8 cellular contexts compared by ENCODE assay signal in the genomic region with DNA sequence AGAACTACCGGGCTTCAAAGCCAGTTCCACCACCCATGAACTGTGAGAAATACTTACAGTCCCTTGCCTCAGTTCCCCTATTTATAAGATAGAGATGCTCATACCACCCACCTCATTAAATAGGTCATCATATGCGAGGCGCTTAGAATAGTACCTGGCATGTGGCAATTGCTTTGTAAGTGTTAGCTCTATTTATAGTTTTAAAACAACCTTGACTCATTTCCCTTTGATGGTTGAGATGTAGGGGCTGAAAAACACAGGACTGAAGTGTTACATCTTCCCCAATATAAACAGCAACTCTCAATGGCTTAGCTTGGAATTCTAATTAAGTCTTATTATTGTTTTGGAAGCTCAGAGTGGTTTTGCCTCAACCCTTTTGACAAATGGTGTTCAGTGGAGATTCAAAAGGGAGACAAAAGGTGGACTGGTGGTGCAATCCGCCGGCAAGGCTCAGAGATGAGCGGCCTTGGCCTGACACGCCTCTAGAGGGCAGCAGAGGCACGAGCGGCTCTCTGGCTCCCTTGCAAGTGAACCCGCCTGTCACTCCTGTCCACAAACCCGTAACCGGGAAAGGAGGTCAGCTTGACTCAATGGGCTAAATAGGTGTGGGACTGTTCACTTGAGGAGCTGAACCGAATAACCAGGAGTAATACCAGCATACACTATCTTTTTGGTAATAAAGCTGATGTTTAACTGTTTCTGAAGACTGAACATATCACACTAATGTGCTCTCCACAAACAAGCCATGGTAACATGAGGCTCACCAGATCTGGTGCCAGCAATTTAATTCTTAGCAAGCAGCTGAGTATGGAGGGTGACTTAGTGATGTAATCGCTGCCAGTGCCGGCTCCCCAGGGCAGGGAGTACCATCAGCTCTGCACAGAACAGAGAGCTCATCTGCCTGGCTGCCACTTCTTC. TPM values are rescaled to one million over a fixed set of nuclear protein-coding genes. Genes with fewer than 3 reads are reported as not detected.
DNase-seq lines count a peak whose midpoint lies in the region; ATAC-seq and TF ChIP-seq lines count a peak whose summit lies in the region.

No MANE protein-coding gene starts in this region.

- peak; percentile 93 for ATAC-seq in GM21717 (IDR thresholded peaks at IDR 0.05; ENCODE audit: unreplicated experiment)
- peak; percentile 89 for ATAC-seq in stimulated activated naive CD8-positive, alpha-beta T cell treated with anti-CD3 and anti-CD28 coated beads, Interleukin-15, amount 100 ng/mL, for 72 hours

- H3K4me3 Mint-ChIP-seq in activated T-cell treated with anti-CD3 and anti-CD28 coated beads, Interleukin-2, amount 50 U/mL, for 24 hours: no peak overlapping the region
- H3K4me3 Mint-ChIP-seq in neural crest cell: no peak overlapping the region
- no peak overlapping the region for H3K4me3 Mint-ChIP-seq in stimulated activated naive CD8-positive, alpha-beta T cell treated with anti-CD3 and anti-CD28 coated beads, Interleukin-15, amount 100 ng/mL, for 72 hours

- H3K4me1 Mint-ChIP-seq in activated T-cell treated with anti-CD3 and anti-CD28 coated beads, Interleukin-2, amount 50 U/mL, for 24 hours (ENCODE audit: low read depth): peaks cover 13% of the 10 kb centered on the region
- peaks cover 28% of the 10 kb centered on the region for H3K4me1 Mint-ChIP-seq in neural crest cell
- peaks cover 19% of the 10 kb centered on the region for H3K4me1 Mint-ChIP-seq in stimulated activated naive CD8-positive, alpha-beta T cell treated with anti-CD3 and anti-CD28 coated beads, Interleukin-15, amount 100 ng/mL, for 72 hours

- no peaks in the 10 kb centered on the region for H3K36me3 Mint-ChIP-seq in activated T-cell treated with anti-CD3 and anti-CD28 coated beads, Interleukin-2, amount 50 U/mL, for 24 hours (ENCODE audit: low read depth)
- H3K36me3 Mint-ChIP-seq in neural crest cell (ENCODE audit: low read depth): no peaks in the 10 kb centered on the region

- in situ Hi-C loops in KBM-7 (cut with MboI; ENCODE audit: low pct_unique_long_range_greater_than_20kb, low sequenced_read_pairs): no loop called here

- DNase-seq in DMS79 treated with DMSO at 0.1 percent for 48 hours (lab: John Stamatoyannopoulos, UW) (peak; percentile 74), KBM-7 (peak; percentile 85), OCI-M2 (lab: John Stamatoyannopoulos, UW; ENCODE audit: unreplicated experiment) (peak; percentile 29), fibroblast of gingiva (ENCODE audit: low read depth) (peak; percentile 77), neural crest cell (ENCODE audit: low read depth, low spot score) (peak; percentile 94)
- peak; percentile 86 for DNase-seq in activated T-cell treated with anti-CD3 and anti-CD28 coated beads, Interleukin-2, amount 50 U/mL, for 24 hours
- peak; percentile 77 to 78 for DNase-seq in stimulated activated naive CD8-positive, alpha-beta T cell treated with anti-CD3 and anti-CD28 coated beads, Interleukin-15, amount 100 ng/mL, for 72 hours

- H3K27me3 Mint-ChIP-seq in activated T-cell treated with anti-CD3 and anti-CD28 coated beads, Interleukin-2, amount 50 U/mL, for 24 hours: peaks cover 77% of the 10 kb centered on the region
- peaks cover 9% of the 10 kb centered on the region for H3K27me3 Mint-ChIP-seq in neural crest cell (ENCODE audit: low read depth)
- peaks cover 67% of the 10 kb centered on the region for H3K27me3 Mint-ChIP-seq in stimulated activated naive CD8-positive, alpha-beta T cell treated with anti-CD3 and anti-CD28 coated beads, Interleukin-15, amount 100 ng/mL, for 72 hours

- no peak overlapping the region for H3K27ac Mint-ChIP-seq in activated T-cell treated with anti-CD3 and anti-CD28 coated beads, Interleukin-2, amount 50 U/mL, for 24 hours
- no peak overlapping the region for H3K27ac Mint-ChIP-seq in neural crest cell (ENCODE audit: unreplicated experiment)
- H3K27ac Mint-ChIP-seq in stimulated activated naive CD8-positive, alpha-beta T cell treated with anti-CD3 and anti-CD28 coated beads, Interleukin-15, amount 100 ng/mL, for 72 hours: peak overlapping the region; percentile 9 to 45

- H3K9me3 Mint-ChIP-seq in activated T-cell treated with anti-CD3 and anti-CD28 coated beads, Interleukin-2, amount 50 U/mL, for 24 hours: no peaks in the 10 kb centered on the region
- no peaks in the 10 kb centered on the region for H3K9me3 Mint-ChIP-seq in neural crest cell
- no peaks in the 10 kb centered on the region for H3K9me3 Mint-ChIP-seq in stimulated activated naive CD8-positive, alpha-beta T cell treated with anti-CD3 and anti-CD28 coated beads, Interleukin-15, amount 100 ng/mL, for 72 hours

- TF ChIP-seq CTCF in neural crest cell (conservative IDR thresholded peaks at IDR 0.05): peak; percentile 95

RNA-seq across cellular contexts. Expression of a gene that starts 19.5 kb away (rescaled TPM):
- total RNA-seq in neural crest cell: 59.3 and 62.9 TPM in 2 replicates

Comparison
In these comparisons a context has a peak if more than half of its experiments do, and no peak if none do; other contexts are left out.
1. Peak in every context shown above with its lines: DNase-seq and ATAC-seq.
2. DNase-seq: peak in every context shown above with its lines; median percentile 94 in neural crest cell; 86 in activated T-cell treated with anti-CD3 and anti-CD28 coated beads, Interleukin-2, amount 50 U/mL, for 24 hours; 85 in KBM-7; 78 in stimulated activated naive CD8-positive, alpha-beta T cell treated with anti-CD3 and anti-CD28 coated beads, Interleukin-15, amount 100 ng/mL, for 72 hours; 77 in fibroblast of gingiva; 74 in DMS79 treated with DMSO at 0.1 percent for 48 hours; 29 in OCI-M2.
3. H3K27ac Mint-ChIP-seq: peak in stimulated activated naive CD8-positive, alpha-beta T cell treated with anti-CD3 and anti-CD28 coated beads, Interleukin-15, amount 100 ng/mL, for 72 hours (2 of 2); none in activated T-cell treated with anti-CD3 and anti-CD28 coated beads, Interleukin-2, amount 50 U/mL, for 24 hours (single experiment) and neural crest cell (single experiment).